ENCODE assay signal across 8 cellular contexts in genomic region chr9:136790640-136791465, GRCh38. TPM values are rescaled to one million over a fixed set of nuclear protein-coding genes. Genes with fewer than 3 reads are reported as not detected.
DNase-seq lines count a peak whose midpoint lies in the region; ATAC-seq, FAIRE-seq and TF ChIP-seq lines count a peak whose summit lies in the region.

TMEM141 (plus strand) TSS chr9:136791344; CDS start chr9:136791371, 27 bp downstream.

- H3K4me2 ChIP-seq in mammary epithelial cell (ENCODE audit: insufficient read depth, low read depth, low read length): peak within 1 kb of the TSS; percentile 92

- DNase-seq in NCI-H2227 (lab: John Stamatoyannopoulos, UW; ENCODE audit: unreplicated experiment) (peak; percentile 98), WERI-Rb-1 (peak; percentile 100), mammary epithelial cell (peak; percentile 98), small intestine (peak; percentile 99)

- intact Hi-C loops in mammary epithelial cell (cut with micrococcal nuclease): loop anchor here (1.0 to 10.0 kb wide), 5 partner anchors 9 to 664 kb away; partner anchors contain the start of genes C8G, NSMF and TRAF2

- no peak for FAIRE-seq in small intestine (lab: Jason Lieb, UNC)

- peak; percentile 62 for ATAC-seq in GM18873 (IDR thresholded peaks at IDR 0.05; ENCODE audit: low FRiP score, unreplicated experiment)
- ATAC-seq in HG03139 (IDR thresholded peaks at IDR 0.05; ENCODE audit: unreplicated experiment): peak; percentile 82

- H3K79me2 ChIP-seq in ACC112 (ENCODE audit: control insufficient read depth, insufficient read depth, low read length, unreplicated experiment): peaks cover 11% of the 10 kb centered on the region
- H3K79me2 ChIP-seq in mammary epithelial cell (ENCODE audit: insufficient read depth, low read length): peaks cover 20% of the 10 kb centered on the region

- H2AFZ ChIP-seq in ACC112 (ENCODE audit: low read length, unreplicated experiment): peak within 1 kb of the TSS; percentile 44
- H2AFZ ChIP-seq in mammary epithelial cell (ENCODE audit: low read depth, low read length): peak within 1 kb of the TSS; percentile 72

- dilution Hi-C loops in mammary epithelial cell (cut with HindIII; ENCODE audit: low sequenced_read_pairs): no loop called here

- CTCF ChIA-PET in mammary epithelial cell (lab: Charles Lee; ENCODE audit: low non-redundant PET): interaction anchor here (0.5 to 1.0 kb wide), 3 partner anchors 9 to 446 kb away, joined by 4 to 10 read pairs (median 4); no protein-coding TSS in a partner anchor

- WGBS in mammary epithelial cell (ENCODE audit: low coverage, missing lambda C conversion rate): 1% methylated on average over 8 of the region's 65 CpGs
- WGBS in small intestine, 3 donors: 0 to 1% (median 1%) methylated on average over 46 to 65 of the region's 65 CpGs

- H3K9me3 ChIP-seq in WERI-Rb-1 (ENCODE audit: severe bottlenecking) (no peaks in the 10 kb centered on the region), mammary epithelial cell (replicated peaks; ENCODE audit: insufficient read depth, low read length) (no peaks in the 10 kb centered on the region), iPS-20b (ENCODE audit: insufficient read depth, low read depth, low read length) (no peaks in the 10 kb centered on the region), small intestine (ENCODE audit: control insufficient read depth, low read depth) (no peaks in the 10 kb centered on the region)

- peak within 1 kb of the TSS; percentile 83 for H3K4me3 ChIP-seq in ACC112 (ENCODE audit: low read depth, low read length)
- H3K4me3 ChIP-seq in WERI-Rb-1 (ENCODE audit: low read depth, low read length): peak within 1 kb of the TSS; percentile 82
- H3K4me3 ChIP-seq in mammary epithelial cell (replicated peaks in 1 of 3; ENCODE audit: insufficient read depth in 1 of 3, low read depth in 2 of 3, low read length in 3 of 3): peak within 1 kb of the TSS; percentile 72 to 93 (median 77)
- peak within 1 kb of the TSS; percentile 85 for H3K4me3 ChIP-seq in iPS-20b (ENCODE audit: low read length)
- H3K4me3 ChIP-seq in small intestine (ENCODE audit: low read depth in 1 of 2, low read length in 2 of 2): peak within 1 kb of the TSS; percentile 60 to 65

- H3K36me3 ChIP-seq in ACC112 (ENCODE audit: insufficient read depth, low read length): no peaks in the 10 kb centered on the region
- peaks cover 8% of the 10 kb centered on the region for H3K36me3 ChIP-seq in WERI-Rb-1
- H3K36me3 ChIP-seq in mammary epithelial cell (ENCODE audit: insufficient read depth, low read length): peaks cover 6% of the 10 kb centered on the region
- peaks cover 9% of the 10 kb centered on the region; the same call in 1 of the 2 replicates for H3K36me3 ChIP-seq in iPS-20b (ENCODE audit: insufficient read depth, low read depth, low read length)
- H3K36me3 ChIP-seq in small intestine (ENCODE audit: control insufficient read depth in 2 of 2, insufficient read depth in 2 of 2, low read length in 2 of 2): no peaks in the 10 kb centered on the region

- H4K20me1 ChIP-seq in mammary epithelial cell (ENCODE audit: insufficient read depth, low read length): no peaks in the 10 kb centered on the region

- H3K27me3 ChIP-seq in ACC112 (ENCODE audit: insufficient read depth, low read length) (no peaks in the 10 kb centered on the region), WERI-Rb-1 (ENCODE audit: insufficient read depth, low read depth, severe bottlenecking) (no peaks in the 10 kb centered on the region), mammary epithelial cell (ENCODE audit: insufficient read depth, low read length) (no peaks in the 10 kb centered on the region), iPS-20b (ENCODE audit: insufficient read depth, low read length) (no peaks in the 10 kb centered on the region), small intestine (ENCODE audit: control insufficient read depth in 2 of 2, insufficient read depth in 2 of 2, low read length in 2 of 2) (no peaks in the 10 kb centered on the region)

- BruUV-seq in mammary epithelial cell (replicated peaks; lab: Mats Ljungman, UMichigan): no TSS peak

- H3K27ac ChIP-seq in ACC112 (ENCODE audit: low read depth, low read length) (peak within 1 kb of the TSS; percentile 44), WERI-Rb-1 (peak within 1 kb of the TSS; percentile 89), mammary epithelial cell (ENCODE audit: insufficient read depth, low read depth, low read length) (peak within 1 kb of the TSS; percentile 88), iPS-20b (ENCODE audit: low read length) (peak within 1 kb of the TSS; percentile 65), small intestine (ENCODE audit: low read depth in 1 of 2, low read length in 1 of 2) (peak within 1 kb of the TSS; percentile 95 to 97)

- TF ChIP-seq CTCF in WERI-Rb-1 (IDR thresholded peaks at IDR 0.05; ENCODE audit: low read depth, low read length) (no peak), mammary epithelial cell (conservative IDR thresholded peaks at IDR 0.05 in 1 of 2, IDR thresholded peaks at IDR 0.05 in 1 of 2; ENCODE audit: extremely low read depth in 1 of 2, insufficient read depth in 1 of 2, low read depth in 1 of 2, low read length in 2 of 2) (no peak)

- H3K4me1 ChIP-seq in ACC112 (ENCODE audit: control insufficient read depth, insufficient read depth, low read length, unreplicated experiment): peaks cover 13% of the 10 kb centered on the region
- peaks cover 18% of the 10 kb centered on the region for H3K4me1 ChIP-seq in mammary epithelial cell (ENCODE audit: insufficient read depth, low read length)
- H3K4me1 ChIP-seq in iPS-20b (ENCODE audit: insufficient read depth, low read length): peaks cover 3% of the 10 kb centered on the region; the same call in 1 of the 2 replicates
- H3K4me1 ChIP-seq in small intestine (ENCODE audit: control insufficient read depth in 2 of 2, insufficient read depth in 1 of 2, low read depth in 1 of 2, low read length in 1 of 2): peaks cover 0 to 1% of the 10 kb centered on the region in 2 donors

- H3K9ac ChIP-seq in mammary epithelial cell (ENCODE audit: insufficient read depth, low read length) (peak within 1 kb of the TSS; percentile 81), iPS-20b (ENCODE audit: low read depth, low read length) (peak within 1 kb of the TSS; percentile 82)

- in situ Hi-C loops in mammary epithelial cell (cut with MboI; ENCODE audit: low sequenced_read_pairs in 2 of 2): loop anchor here in 1 of 2 donors (25.0 kb wide), 1 partner anchor 246 kb away; the partner anchor contains the start of genes ABCA2, FUT7 and NPDC1

RNA-seq across cellular contexts. Expression of gene TMEM141, which starts in this region (rescaled TPM):
- total RNA-seq in mammary epithelial cell: 10 to 100 TPM; 38.8 to 95.4 TPM
- polyA plus RNA-seq in mammary epithelial cell (165 TPM), small intestine (100 to 1,000 TPM; 148 to 212 (median 176) TPM)
- polyA minus RNA-seq in mammary epithelial cell: 55.5 TPM

Comparison
In these comparisons a context has a peak if more than half of its experiments do, and no peak if none do; other contexts are left out.
1. Peak in every context shown above with its lines: DNase-seq, ATAC-seq, H3K4me3 ChIP-seq and H3K27ac ChIP-seq.
2. H3K27ac ChIP-seq: peak in every context shown above with its lines; median percentile 96 in small intestine; 89 in WERI-Rb-1; 88 in mammary epithelial cell; 65 in iPS-20b; 44 in ACC112.